16 cellular contexts compared by ENCODE assay signal in the genomic region with DNA sequence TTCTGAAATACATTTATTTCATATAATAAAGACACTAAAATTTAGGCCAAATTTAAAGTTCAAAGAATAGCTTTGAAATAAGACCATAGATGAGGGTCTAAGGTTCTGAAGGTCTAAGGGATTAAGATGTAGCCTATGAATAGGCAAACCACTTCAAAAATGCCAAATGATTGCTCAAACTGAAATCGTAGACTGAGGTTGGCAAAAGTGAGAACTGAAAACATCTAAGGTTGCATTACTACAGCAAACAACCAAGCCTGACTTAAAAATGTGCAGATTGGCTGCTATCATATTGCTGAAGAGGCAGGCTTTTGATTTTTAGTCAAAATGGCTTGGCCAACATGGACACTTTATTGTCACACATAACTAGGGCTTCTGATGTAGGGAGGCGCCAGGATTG. TPM values are rescaled to one million over a fixed set of nuclear protein-coding genes. Genes with fewer than 3 reads are reported as not detected.
DNase-seq lines count a peak whose midpoint lies in the region; ATAC-seq and TF ChIP-seq lines count a peak whose summit lies in the region.
"Had no signal": no experiment of that assay in that cellular context is flagged by ENCODE, and none has a peak within 500 bp of the region (broad histone marks: within the 10 kb centered on the region; RNA-seq: fewer than 3 reads in every experiment).

No MANE protein-coding gene starts in this region.

- ATAC-seq in activated T-cell treated with anti-CD3 and anti-CD28 coated beads, Interleukin-2, amount 50 U/mL, for 72 hours (replicated peaks in 1 of 2) = peak; percentile 79 to 83
- ATAC-seq in HG02588 (IDR thresholded peaks at IDR 0.05; ENCODE audit: unreplicated experiment) (peak; percentile 86), HG03432 (IDR thresholded peaks at IDR 0.05; ENCODE audit: unreplicated experiment) (peak; percentile 89), mucosa of descending colon (no peak)
- peak; percentile 81 for ATAC-seq in stimulated activated naive CD8-positive, alpha-beta T cell treated with anti-CD3 and anti-CD28 coated beads, Interleukin-15, Interleukin-2, amounts not matched to agents 100 U/mL and 50 U/mL, for 24 hours

- H3K4me1 ChIP-seq in mucosa of descending colon (ENCODE audit: low read depth) (no peaks in the 10 kb centered on the region), Peyer's patch (no peaks in the 10 kb centered on the region)
- H3K4me1 ChIP-seq: parathyroid adenoma, thyroid gland had no signal

- H3K27me3 ChIP-seq in Peyer's patch = no peaks in the 10 kb centered on the region
- H3K27me3 ChIP-seq: thyroid gland had no signal

- DNase-seq in activated T-cell treated with anti-CD3 and anti-CD28 coated beads, Interleukin-2, amount 50 U/mL, for 72 hours = peak; percentile 17 to 18
- DNase-seq in activated T-cell treated with anti-CD3 and anti-CD28 coated beads for 4 hours = no peak
- no peak for DNase-seq in stimulated activated naive CD8-positive, alpha-beta T cell treated with anti-CD3 and anti-CD28 coated beads, Interleukin-15, Interleukin-2, amounts not matched to agents 100 U/mL and 50 U/mL, for 24 hours
- DNase-seq in activated CD4-positive, CD25-positive, alpha-beta regulatory T cell treated with anti-CD3 and anti-CD28 coated beads, Interleukin-2, amount 50 U/mL, for 72 hours = no peak
- no peak for DNase-seq in mucosa of descending colon
- no peak for DNase-seq in Peyer's patch
- DNase-seq: ACHN; dorsolateral prefrontal cortex; IMR-90; NCI-H2107; stimulated activated CD4-positive, alpha-beta T cell treated with anti-CD3 and anti-CD28 coated beads, Interleukin-4, amount 100 ng/mL, for 4 hours; thyroid gland had no signal

- TF ChIP-seq POLR2A in Peyer's patch (IDR thresholded peaks at IDR 0.05) = no peak

- H3K4me1 Mint-ChIP-seq in activated T-cell treated with anti-CD3 and anti-CD28 coated beads, Interleukin-2, amount 50 U/mL, for 72 hours (ENCODE audit: low read depth) = peaks cover 28% of the 10 kb centered on the region

- peaks cover 8% of the 10 kb centered on the region for H3K27me3 Mint-ChIP-seq in activated T-cell treated with anti-CD3 and anti-CD28 coated beads, Interleukin-2, amount 50 U/mL, for 72 hours (ENCODE audit: low read depth)
- H3K27me3 Mint-ChIP-seq: activated naive CD8-positive, alpha-beta T cell had no signal

- intact Hi-C loops in mucosa of descending colon (cut with DNase I, micrococcal nuclease) = no loop called here

- no peak overlapping the region for H3K4me3 ChIP-seq in mucosa of descending colon
- H3K4me3 ChIP-seq in Peyer's patch = no peak overlapping the region
- H3K4me3 ChIP-seq: dorsolateral prefrontal cortex, thyroid gland had no signal

- no peaks in the 10 kb centered on the region for H3K9me3 Mint-ChIP-seq in activated T-cell treated with anti-CD3 and anti-CD28 coated beads, Interleukin-2, amount 50 U/mL, for 72 hours

- H3K36me3 ChIP-seq in mucosa of descending colon (ENCODE audit: low read depth) = no peaks in the 10 kb centered on the region
- H3K36me3 ChIP-seq in Peyer's patch = no peaks in the 10 kb centered on the region
- H3K36me3 ChIP-seq: thyroid gland had no signal

- H3K4me3 Mint-ChIP-seq in activated T-cell treated with anti-CD3 and anti-CD28 coated beads, Interleukin-2, amount 50 U/mL, for 72 hours = peak overlapping the region; percentile 42 to 43
- H3K4me3 Mint-ChIP-seq: activated naive CD8-positive, alpha-beta T cell had no signal

- H3K36me3 Mint-ChIP-seq in activated T-cell treated with anti-CD3 and anti-CD28 coated beads, Interleukin-2, amount 50 U/mL, for 72 hours (ENCODE audit: insufficient read depth in 2 of 2) = no peaks in the 10 kb centered on the region
- H3K36me3 Mint-ChIP-seq: activated naive CD8-positive, alpha-beta T cell had no signal

- no peak for TF ChIP-seq CTCF in mucosa of descending colon (IDR thresholded peaks at IDR 0.05)
- no peak for TF ChIP-seq CTCF in Peyer's patch (IDR thresholded peaks at IDR 0.05)

- H3K9me3 ChIP-seq in mucosa of descending colon (no peaks in the 10 kb centered on the region), Peyer's patch (no peaks in the 10 kb centered on the region)
- H3K9me3 ChIP-seq: thyroid gland had no signal

- H3K27ac ChIP-seq in Peyer's patch = no peak overlapping the region
- H3K27ac ChIP-seq: dorsolateral prefrontal cortex, parathyroid adenoma, thyroid gland had no signal

- no peak overlapping the region for H3K27ac Mint-ChIP-seq in activated T-cell treated with anti-CD3 and anti-CD28 coated beads, Interleukin-2, amount 50 U/mL, for 72 hours
- H3K27ac Mint-ChIP-seq: activated naive CD8-positive, alpha-beta T cell had no signal

RNA-seq across cellular contexts. Expression of gene NDNF, which starts 41.3 kb away (rescaled TPM):
- total RNA-seq in activated T-cell treated with anti-CD3 and anti-CD28 coated beads, Interleukin-2, amount 50 U/mL, for 72 hours = under 1 TPM; 0.34 to 0.35 TPM
- total RNA-seq in mucosa of descending colon = 10 to 100 TPM in 2 of 3 donors, 1 to 10 TPM in 1; 9.0 to 11.8 (median 10.3) TPM
- total RNA-seq in Peyer's patch = 1 to 10 TPM in 2 of 4 donors, under 1 TPM in 1, not detected in 1; 0.70 to 2.9 (median 2.3) TPM

RNA-seq across cellular contexts. Expression of gene TNIP3, which starts 50.4 kb away (rescaled TPM):
- total RNA-seq in activated T-cell treated with anti-CD3 and anti-CD28 coated beads, Interleukin-2, amount 50 U/mL, for 72 hours = 1 to 10 TPM; 2.3 to 6.1 TPM
- 1 to 10 TPM in 2 of 3 donors, under 1 TPM in 1; 0.38 to 2.0 (median 1.1) TPM for total RNA-seq in mucosa of descending colon
- total RNA-seq in Peyer's patch = under 1 TPM in 1 of 4 donors, not detected in 3; 0.88 TPM
- total RNA-seq: thyroid gland had no signal

Comparison
In these comparisons a context has a peak if more than half of its experiments do, and no peak if none do; other contexts are left out.
1. DNase-seq: peak in activated T-cell treated with anti-CD3 and anti-CD28 coated beads, Interleukin-2, amount 50 U/mL, for 72 hours (2 of 2); none in activated T-cell treated with anti-CD3 and anti-CD28 coated beads for 4 hours (single experiment), stimulated activated naive CD8-positive, alpha-beta T cell treated with anti-CD3 and anti-CD28 coated beads, Interleukin-15, Interleukin-2, amounts not matched to agents 100 U/mL and 50 U/mL, for 24 hours (single experiment), activated CD4-positive, CD25-positive, alpha-beta regulatory T cell treated with anti-CD3 and anti-CD28 coated beads, Interleukin-2, amount 50 U/mL, for 72 hours (single experiment), mucosa of descending colon (0 of 3) and Peyer's patch (0 of 3).